Comparison of ENCODE assay signal across 1 cellular context in genomic region chr16:86913886-86914285, GRCh38.
TF ChIP-seq lines count a peak whose summit lies in the region.

No MANE protein-coding gene starts in this region.

TF ChIP-seq in HEK293, 187 proteins besides CTCF, POLR2A, EP300 and RAD21 (continued from another document):
- TF ChIP-seq ZNF18 (tag by site-specific recombination; IDR thresholded peaks at IDR 0.05) = peak; percentile 92
- no peak for TF ChIP-seq ZBTB1 (tag by site-specific recombination; IDR thresholded peaks at IDR 0.05)
